ENCODE assay signal across 8 cellular contexts in the genomic region with DNA sequence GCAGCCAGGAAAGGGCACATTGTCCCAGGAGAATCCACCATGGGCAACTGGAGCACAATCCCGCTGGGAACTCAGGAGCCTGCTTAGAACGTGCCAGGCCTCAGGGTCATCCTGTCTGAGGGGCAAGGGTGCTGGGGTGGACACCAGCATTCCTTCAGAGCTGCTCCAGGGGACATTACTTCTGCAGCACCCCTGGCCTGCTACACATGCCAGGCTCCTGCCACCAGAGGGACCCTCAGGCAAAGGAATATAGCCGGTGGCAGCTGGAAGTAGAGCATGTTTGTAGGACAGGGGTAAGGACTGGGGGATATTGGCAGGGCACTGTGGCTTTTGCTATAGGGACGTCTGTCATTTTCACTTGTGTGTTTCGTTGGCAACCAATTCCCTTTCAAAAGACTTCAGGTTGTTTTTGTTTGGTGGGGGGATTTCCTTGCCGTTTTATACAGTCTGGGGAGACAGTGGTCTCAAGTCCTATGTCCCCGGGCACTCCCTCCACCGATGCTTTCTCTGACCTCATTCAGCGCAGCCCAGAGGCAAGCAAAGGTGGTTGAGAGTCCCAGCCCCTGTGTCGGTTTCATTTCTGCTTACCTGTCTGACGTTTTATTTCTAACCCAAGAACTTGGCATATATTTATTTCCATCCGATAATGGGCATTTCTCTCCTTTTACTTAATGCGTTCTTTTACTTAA.
DNase-seq lines count a peak whose midpoint lies in the region; ATAC-seq and TF ChIP-seq lines count a peak whose summit lies in the region.

No MANE protein-coding gene starts in this region.

- H3K36me3 Mint-ChIP-seq in T-helper 2 cell treated with Interferon-gamma antibody and Interleukin-4, amounts not matched to agents 5 μg/mL and 100 μg/mL, for 36 hours (ENCODE audit: low read depth), result peaks cover 15% of the 10 kb centered on the region
- H3K36me3 Mint-ChIP-seq in activated naive CD4-positive, alpha-beta T cell treated with anti-CD3 and anti-CD28 coated beads, Interleukin-2, amount 10 ng/mL, durations not matched to agents 7 days and 5 days, result peaks cover 11% of the 10 kb centered on the region

- H3K36me3 ChIP-seq in OCI-LY7 (ENCODE audit: insufficient read depth, low read length), result no peaks in the 10 kb centered on the region

- no peaks in the 10 kb centered on the region for H4K20me1 ChIP-seq in OCI-LY7 (ENCODE audit: insufficient read depth, low read length)

- H3K4me1 Mint-ChIP-seq in T-helper 2 cell treated with Interferon-gamma antibody and Interleukin-4, amounts not matched to agents 5 μg/mL and 100 μg/mL, for 36 hours (ENCODE audit: low read depth), result peaks cover 6% of the 10 kb centered on the region
- peaks cover 11% of the 10 kb centered on the region for H3K4me1 Mint-ChIP-seq in activated naive CD4-positive, alpha-beta T cell treated with anti-CD3 and anti-CD28 coated beads, Interleukin-2, amount 10 ng/mL, durations not matched to agents 7 days and 5 days

- H3K9me3 ChIP-seq in OCI-LY7 (ENCODE audit: low read length), result no peaks in the 10 kb centered on the region

- H3K4me2 ChIP-seq in OCI-LY7 (ENCODE audit: low read length), result no peak overlapping the region

- intact Hi-C loops in OCI-LY7 (cut with micrococcal nuclease; ENCODE audit: unreplicated experiment), result no loop called here

- no peak overlapping the region for H3K27ac ChIP-seq in OCI-LY7 (ENCODE audit: low read depth, low read length, poor library complexity, severe bottlenecking)

- no peaks in the 10 kb centered on the region for H3K9me2 ChIP-seq in OCI-LY7 (ENCODE audit: insufficient read depth, low read length)

- peak; percentile 40; the same call in 1 of the 2 replicates for TF ChIP-seq CTCF in OCI-LY7 (conservative IDR thresholded peaks at IDR 0.05; ENCODE audit: low read length)

- H2AFZ ChIP-seq in OCI-LY7 (ENCODE audit: low read length), result no peak overlapping the region

- CTCF ChIA-PET in OCI-LY7 (lab: Charles Lee; ENCODE audit: unreplicated experiment), result no interaction called here
- CTCF ChIA-PET in activated naive CD4-positive, alpha-beta T cell treated with anti-CD3 and anti-CD28 coated beads, Interleukin-2, amount 10 ng/mL, durations not matched to agents 7 days and 5 days (lab: Charles Lee), result interaction anchor here (0.7 to 4.4 kb wide), 8 partner anchors 12 to 308 kb away, joined by 3 to 66 read pairs (median 4); no protein-coding TSS in a partner anchor

- ATAC-seq in GM18502 (IDR thresholded peaks at IDR 0.05; ENCODE audit: poor library complexity, unreplicated experiment) (no peak), HG02981 (IDR thresholded peaks at IDR 0.05; ENCODE audit: unreplicated experiment) (no peak)

- no peak overlapping the region for H3K4me3 Mint-ChIP-seq in T-helper 2 cell treated with Interferon-gamma antibody and Interleukin-4, amounts not matched to agents 5 μg/mL and 100 μg/mL, for 36 hours
- no peak overlapping the region for H3K4me3 Mint-ChIP-seq in activated naive CD4-positive, alpha-beta T cell treated with anti-CD3 and anti-CD28 coated beads, Interleukin-2, amount 10 ng/mL, durations not matched to agents 7 days and 5 days

- no peak overlapping the region for H3K4me3 ChIP-seq in OCI-LY7 (ENCODE audit: low read depth, low read length, poor library complexity, severe bottlenecking)

- BruUV-seq in OCI-LY7 (replicated peaks; lab: Mats Ljungman, UMichigan), result no TSS peak

- H3K9me3 Mint-ChIP-seq in T-helper 2 cell treated with Interferon-gamma antibody and Interleukin-4, amounts not matched to agents 5 μg/mL and 100 μg/mL, for 36 hours, result peaks cover 4% of the 10 kb centered on the region
- peaks cover 3% of the 10 kb centered on the region for H3K9me3 Mint-ChIP-seq in activated naive CD4-positive, alpha-beta T cell treated with anti-CD3 and anti-CD28 coated beads, Interleukin-2, amount 10 ng/mL, durations not matched to agents 7 days and 5 days

- H3K27ac Mint-ChIP-seq in T-helper 2 cell treated with Interferon-gamma antibody and Interleukin-4, amounts not matched to agents 5 μg/mL and 100 μg/mL, for 36 hours, result no peak overlapping the region
- H3K27ac Mint-ChIP-seq in activated naive CD4-positive, alpha-beta T cell treated with anti-CD3 and anti-CD28 coated beads, Interleukin-2, amount 10 ng/mL, durations not matched to agents 7 days and 5 days, result no peak overlapping the region

- no peaks in the 10 kb centered on the region for H3K79me2 ChIP-seq in OCI-LY7 (ENCODE audit: insufficient read depth, low read depth, low read length)

- peaks cover 30% of the 10 kb centered on the region for H3K27me3 Mint-ChIP-seq in T-helper 2 cell treated with Interferon-gamma antibody and Interleukin-4, amounts not matched to agents 5 μg/mL and 100 μg/mL, for 36 hours (ENCODE audit: low read depth)
- H3K27me3 Mint-ChIP-seq in activated naive CD4-positive, alpha-beta T cell treated with anti-CD3 and anti-CD28 coated beads, Interleukin-2, amount 10 ng/mL, durations not matched to agents 7 days and 5 days, result peaks cover 38% of the 10 kb centered on the region

- DNase-seq in T-helper 2 cell, result peak in 3 of 5 experiments; percentile 16 to 40 (median 37)
- no peak for DNase-seq in T-helper 2 cell treated with Interferon-gamma antibody and Interleukin-4, amounts not matched to agents 5 μg/mL and 100 μg/mL, for 36 hours (ENCODE audit: low spot score)
- DNase-seq in OCI-LY7 (ENCODE audit: low spot score), result no peak
- peak; percentile 76 for DNase-seq in activated naive CD4-positive, alpha-beta T cell treated with anti-CD3 and anti-CD28 coated beads, Interleukin-2, amount 10 ng/mL, durations not matched to agents 7 days and 5 days
- DNase-seq in islet precursor cell, result peak; percentile 72
- peak; percentile 27 to 34 for DNase-seq in stimulated activated CD8-positive, alpha-beta memory T cell treated with anti-CD3 and anti-CD28 coated beads, Interleukin-4, amount 100 ng/mL, for 1 hour (ENCODE audit: low read depth in 2 of 2, low spot score in 1 of 2)

- H3K4me1 ChIP-seq in OCI-LY7 (ENCODE audit: insufficient read depth, low read length, poor library complexity, severe bottlenecking), result no peaks in the 10 kb centered on the region

- POLR2A ChIA-PET in OCI-LY7 (lab: Charles Lee), result no interaction called here

Comparison
In these comparisons a context has a peak if more than half of its experiments do, and no peak if none do; other contexts are left out.
1. DNase-seq: peak in T-helper 2 cell (3 of 5), activated naive CD4-positive, alpha-beta T cell treated with anti-CD3 and anti-CD28 coated beads, Interleukin-2, amount 10 ng/mL, durations not matched to agents 7 days and 5 days (single experiment), islet precursor cell (single experiment) and stimulated activated CD8-positive, alpha-beta memory T cell treated with anti-CD3 and anti-CD28 coated beads, Interleukin-4, amount 100 ng/mL, for 1 hour (2 of 2); none in T-helper 2 cell treated with Interferon-gamma antibody and Interleukin-4, amounts not matched to agents 5 μg/mL and 100 μg/mL, for 36 hours (single experiment) and OCI-LY7 (single experiment).